In genomic region chr1:118136511-118136937, GRCh38 we compare ENCODE assay signal across 1 cellular context.
TF ChIP-seq lines count a peak whose summit lies in the region.

No MANE protein-coding gene starts in this region.

TF ChIP-seq in GM12878, 131 proteins besides CTCF, POLR2A, EP300 and RAD21 (continued from another document):
- TF ChIP-seq MLLT1 (IDR thresholded peaks at IDR 0.05) (no peak), EED (IDR thresholded peaks at IDR 0.05; ENCODE audit: low read depth) (0 out of 2 replicates have a peak, but pooled peaks have one; percentile 57), ZSCAN29 (IDR thresholded peaks at IDR 0.05) (no peak), ZNF384 (IDR thresholded peaks at IDR 0.05; ENCODE audit: borderline replicate concordance, low read depth, low read length) (no peak), PAX5 (IDR thresholded peaks at IDR 0.05; ENCODE audit: borderline replicate concordance, low read depth, low read length) (0 out of 2 replicates have a peak, but pooled peaks have one; percentile 8), CBFB (IDR thresholded peaks at IDR 0.05; ENCODE audit: low read depth) (no peak), ETV6 (conservative IDR thresholded peaks at IDR 0.05 in 1 of 2, IDR thresholded peaks at IDR 0.05 in 1 of 2; ENCODE audit: borderline replicate concordance in 1 of 2, low read depth in 1 of 2) (peak in 1 of 2 experiments; percentile 65; a peak in 1 of 4 replicates), HDAC6 (IDR thresholded peaks at IDR 0.05; ENCODE audit: unreplicated experiment) (no peak), JUND (IDR thresholded peaks at IDR 0.05; ENCODE audit: low read depth, low read length) (no peak), EZH2 (IDR thresholded peaks at IDR 0.05; ENCODE audit: borderline replicate concordance, control insufficient read depth, low read depth, low read length) (no peak), USF1 (IDR thresholded peaks at IDR 0.05; ENCODE audit: borderline replicate concordance, extremely low read length, insufficient read depth, low read depth, low read length) (no peak), GABPA (IDR thresholded peaks at IDR 0.05; ENCODE audit: low read depth) (no peak), IRF4 (IDR thresholded peaks at IDR 0.05; ENCODE audit: low read depth, low read length) (peak; percentile 69; the same call in 1 of the 2 replicates), MTA2 (IDR thresholded peaks at IDR 0.05; ENCODE audit: low read depth) (no peak), RELB (IDR thresholded peaks at IDR 0.05; ENCODE audit: low read depth) (no peak), FOXK2 (IDR thresholded peaks at IDR 0.05) (no peak), PRDM15 (CRISPR knock-in tag; IDR thresholded peaks at IDR 0.05) (no peak), ZNF622 (IDR thresholded peaks at IDR 0.05) (no peak), POU2F2 (IDR thresholded peaks at IDR 0.05; ENCODE audit: borderline replicate concordance, low read depth, low read length) (peak; percentile 90; the same call in 2 of the 3 replicates), EGR1 (IDR thresholded peaks at IDR 0.05; ENCODE audit: borderline replicate concordance in 1 of 2, low read depth in 2 of 2, low read length in 2 of 2) (0 out of 3 replicates have a peak, but pooled peaks of 1 of the 2 experiments have one; percentile 51), BMI1 (IDR thresholded peaks at IDR 0.05; ENCODE audit: borderline replicate concordance) (no peak), GATAD2B (conservative IDR thresholded peaks at IDR 0.05; ENCODE audit: low read depth) (no peak)
